In the genomic region with DNA sequence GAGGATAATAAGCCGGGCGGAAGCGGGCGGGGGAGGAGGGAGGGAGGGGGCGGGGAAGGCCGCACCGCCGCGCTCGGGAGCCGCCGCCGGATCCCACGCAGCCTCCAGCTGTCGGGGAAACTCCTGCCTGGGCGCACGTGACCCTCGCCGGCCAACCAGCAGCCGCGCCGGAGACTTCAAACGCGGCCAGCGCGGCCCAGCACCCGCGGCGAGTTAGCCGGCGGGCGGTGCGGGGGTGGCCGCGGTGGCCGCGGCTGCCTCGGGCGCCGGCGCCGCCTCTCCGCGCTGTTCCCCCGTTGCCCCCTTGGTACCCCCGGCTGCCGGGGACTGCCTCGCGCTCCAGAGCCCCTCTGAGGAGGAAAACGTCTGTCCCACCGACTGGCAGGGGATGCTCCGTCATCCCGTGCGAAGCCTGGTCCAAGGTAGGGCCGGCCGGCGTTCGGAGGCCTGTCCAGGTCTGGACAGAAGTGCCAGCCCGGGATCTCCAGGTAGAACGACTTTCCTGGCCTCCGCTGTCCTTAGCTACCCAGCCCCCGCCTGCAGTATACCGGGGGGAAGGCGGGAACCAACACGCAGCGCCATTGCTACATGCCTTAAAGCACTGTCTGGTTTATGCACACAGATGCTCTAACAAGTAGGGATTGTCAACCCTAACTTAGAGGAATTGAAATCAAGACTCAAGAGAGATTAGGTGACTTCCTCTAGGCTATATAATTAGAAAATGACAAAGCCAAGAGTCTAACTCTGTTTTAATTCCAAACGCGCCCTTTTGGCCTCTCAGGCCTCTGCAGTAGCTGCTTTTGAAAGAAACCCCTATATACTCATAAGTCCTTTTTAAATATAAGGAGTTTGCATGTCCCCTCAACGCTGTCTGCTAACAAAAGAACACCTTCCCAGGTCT, we compare ENCODE assay signal across 8 cellular contexts. TPM values are rescaled to one million over a fixed set of nuclear protein-coding genes. Genes with fewer than 3 reads are reported as not detected.
DNase-seq lines count a peak whose midpoint lies in the region; ATAC-seq and TF ChIP-seq lines count a peak whose summit lies in the region.

A gene with protein sequence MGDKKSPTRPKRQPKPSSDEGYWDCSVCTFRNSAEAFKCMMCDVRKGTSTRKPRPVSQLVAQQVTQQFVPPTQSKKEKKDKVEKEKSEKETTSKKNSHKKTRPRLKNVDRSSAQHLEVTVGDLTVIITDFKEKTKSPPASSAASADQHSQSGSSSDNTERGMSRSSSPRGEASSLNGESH (minus strand): TSS at position 9 of the 901 bp plus-strand sequence. CDS start 68 bp downstream, outside the sequence.

- peak; percentile 74 for ATAC-seq in GM21576 (IDR thresholded peaks at IDR 0.05; ENCODE audit: unreplicated experiment)
- ATAC-seq in natural killer cell treated with Interleukin-12 subunit alpha and Interleukin-12 subunit beta and Interleukin-15 and Interleukin-18, amount 100 ng/mL, for 72 hours = peak; percentile 91 to 94

- intact Hi-C loops in activated T-helper 2 cell treated with anti-CD3 and anti-CD28 coated beads, Interferon-gamma antibody, Interleukin-2, Interleukin-4, amounts not matched to agents 10 μg/mL and 5 μg/mL and 100 μg/mL, durations not matched to agents 14 hours and 24 hours and 36 hours (cut with micrococcal nuclease) = loop anchor here (1.0 to 2.0 kb wide), 3 partner anchors 24 to 140 kb away; a partner anchor contains a TSS

- H3K36me3 Mint-ChIP-seq in activated T-helper 2 cell treated with anti-CD3 and anti-CD28 coated beads, Interferon-gamma antibody, Interleukin-2, Interleukin-4, amounts not matched to agents 10 μg/mL and 5 μg/mL and 100 μg/mL, durations not matched to agents 14 hours and 24 hours and 36 hours (ENCODE audit: low read depth) = peaks cover 28% of the 10 kb centered on the region
- H3K36me3 Mint-ChIP-seq in natural killer cell treated with Interleukin-12 subunit alpha and Interleukin-12 subunit beta and Interleukin-15 and Interleukin-18, amount 100 ng/mL, for 72 hours = peaks cover 5% of the 10 kb centered on the region

- TF ChIP-seq EP300 in Ishikawa (IDR thresholded peaks at IDR 0.05; ENCODE audit: borderline replicate concordance) = no peak; the same call in 1 of the 2 replicates

- peak within 1 kb of the TSS; percentile 94 for H3K4me3 Mint-ChIP-seq in activated T-helper 2 cell treated with anti-CD3 and anti-CD28 coated beads, Interferon-gamma antibody, Interleukin-2, Interleukin-4, amounts not matched to agents 10 μg/mL and 5 μg/mL and 100 μg/mL, durations not matched to agents 14 hours and 24 hours and 36 hours (ENCODE audit: low read depth)
- peak within 1 kb of the TSS; percentile 94 for H3K4me3 Mint-ChIP-seq in natural killer cell treated with Interleukin-12 subunit alpha and Interleukin-12 subunit beta and Interleukin-15 and Interleukin-18, amount 100 ng/mL, for 72 hours

- no peaks in the 10 kb centered on the region for H3K9me3 Mint-ChIP-seq in activated T-helper 2 cell treated with anti-CD3 and anti-CD28 coated beads, Interferon-gamma antibody, Interleukin-2, Interleukin-4, amounts not matched to agents 10 μg/mL and 5 μg/mL and 100 μg/mL, durations not matched to agents 14 hours and 24 hours and 36 hours
- no peaks in the 10 kb centered on the region for H3K9me3 Mint-ChIP-seq in natural killer cell treated with Interleukin-12 subunit alpha and Interleukin-12 subunit beta and Interleukin-15 and Interleukin-18, amount 100 ng/mL, for 72 hours

- H3K27ac Mint-ChIP-seq in activated T-helper 2 cell treated with anti-CD3 and anti-CD28 coated beads, Interferon-gamma antibody, Interleukin-2, Interleukin-4, amounts not matched to agents 10 μg/mL and 5 μg/mL and 100 μg/mL, durations not matched to agents 14 hours and 24 hours and 36 hours = peak within 1 kb of the TSS; percentile 84
- H3K27ac Mint-ChIP-seq in natural killer cell treated with Interleukin-12 subunit alpha and Interleukin-12 subunit beta and Interleukin-15 and Interleukin-18, amount 100 ng/mL, for 72 hours = peak within 1 kb of the TSS; percentile 84 to 94

- no peak for TF ChIP-seq RAD21 in Ishikawa (IDR thresholded peaks at IDR 0.05; ENCODE audit: low read depth)

- no peaks in the 10 kb centered on the region for H3K27me3 Mint-ChIP-seq in activated T-helper 2 cell treated with anti-CD3 and anti-CD28 coated beads, Interferon-gamma antibody, Interleukin-2, Interleukin-4, amounts not matched to agents 10 μg/mL and 5 μg/mL and 100 μg/mL, durations not matched to agents 14 hours and 24 hours and 36 hours (ENCODE audit: low read depth)
- no peaks in the 10 kb centered on the region for H3K27me3 Mint-ChIP-seq in natural killer cell treated with Interleukin-12 subunit alpha and Interleukin-12 subunit beta and Interleukin-15 and Interleukin-18, amount 100 ng/mL, for 72 hours

- DNase-seq in DMS53 treated with DMSO at 0.1 percent for 48 hours (lab: John Stamatoyannopoulos, UW; ENCODE audit: unreplicated experiment) (peak; percentile 97), RPMI8226 (peak; percentile 90), fibroblast of peridontal ligament (ENCODE audit: extremely low read depth) (peak; percentile 74)
- DNase-seq in activated T-helper 2 cell treated with anti-CD3 and anti-CD28 coated beads, Interferon-gamma antibody, Interleukin-2, Interleukin-4, amounts not matched to agents 10 μg/mL and 5 μg/mL and 100 μg/mL, durations not matched to agents 14 hours and 24 hours and 36 hours (ENCODE audit: low spot score) = peak; percentile 85
- peak; percentile 94 for DNase-seq in natural killer cell treated with Interleukin-12 subunit alpha and Interleukin-12 subunit beta and Interleukin-15 and Interleukin-18, amount 100 ng/mL, for 72 hours (ENCODE audit: low spot score)
- peak; percentile 86 for DNase-seq in stimulated activated naive CD4-positive, alpha-beta T cell treated with Interleukin-2 at 50 U/mL for 16 hours (lab: John Stamatoyannopoulos, UW)

- H3K4me1 Mint-ChIP-seq in activated T-helper 2 cell treated with anti-CD3 and anti-CD28 coated beads, Interferon-gamma antibody, Interleukin-2, Interleukin-4, amounts not matched to agents 10 μg/mL and 5 μg/mL and 100 μg/mL, durations not matched to agents 14 hours and 24 hours and 36 hours (ENCODE audit: low read depth) = peaks cover 31% of the 10 kb centered on the region
- peaks cover 23 to 31% of the 10 kb centered on the region in 2 donors for H3K4me1 Mint-ChIP-seq in natural killer cell treated with Interleukin-12 subunit alpha and Interleukin-12 subunit beta and Interleukin-15 and Interleukin-18, amount 100 ng/mL, for 72 hours (ENCODE audit: low read depth in 2 of 2)

TF ChIP-seq in Ishikawa, 13 proteins besides CTCF, POLR2A, EP300 and RAD21:
- TF ChIP-seq TCF12 (IDR thresholded peaks at IDR 0.05; ENCODE audit: low read depth) = no peak
- no peak for TF ChIP-seq FOXM1 (IDR thresholded peaks at IDR 0.05; ENCODE audit: borderline replicate concordance, low read depth)
- TF ChIP-seq EGR1 (IDR thresholded peaks at IDR 0.05) = peak; percentile 73
- TF ChIP-seq TAF1 (IDR thresholded peaks at IDR 0.05; ENCODE audit: low read depth) = peak; percentile 54; the same call in 1 of the 2 replicates
- TF ChIP-seq CREB1 (IDR thresholded peaks at IDR 0.05; ENCODE audit: low read depth) = no peak
- TF ChIP-seq TEAD4 (IDR thresholded peaks at IDR 0.05) = no peak
- 0 out of 2 replicates have a peak, but pooled peaks have one; percentile 24 for TF ChIP-seq NFIC (IDR thresholded peaks at IDR 0.05)
- no peak for TF ChIP-seq CEBPB (IDR thresholded peaks at IDR 0.05)
- TF ChIP-seq, protein P1, sequence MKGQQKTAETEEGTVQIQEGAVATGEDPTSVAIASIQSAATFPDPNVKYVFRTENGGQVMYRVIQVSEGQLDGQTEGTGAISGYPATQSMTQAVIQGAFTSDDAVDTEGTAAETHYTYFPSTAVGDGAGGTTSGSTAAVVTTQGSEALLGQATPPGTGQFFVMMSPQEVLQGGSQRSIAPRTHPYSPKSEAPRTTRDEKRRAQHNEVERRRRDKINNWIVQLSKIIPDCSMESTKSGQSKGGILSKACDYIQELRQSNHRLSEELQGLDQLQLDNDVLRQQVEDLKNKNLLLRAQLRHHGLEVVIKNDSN (IDR thresholded peaks at IDR 0.05) = peak; percentile 96
- TF ChIP-seq, protein P2, sequence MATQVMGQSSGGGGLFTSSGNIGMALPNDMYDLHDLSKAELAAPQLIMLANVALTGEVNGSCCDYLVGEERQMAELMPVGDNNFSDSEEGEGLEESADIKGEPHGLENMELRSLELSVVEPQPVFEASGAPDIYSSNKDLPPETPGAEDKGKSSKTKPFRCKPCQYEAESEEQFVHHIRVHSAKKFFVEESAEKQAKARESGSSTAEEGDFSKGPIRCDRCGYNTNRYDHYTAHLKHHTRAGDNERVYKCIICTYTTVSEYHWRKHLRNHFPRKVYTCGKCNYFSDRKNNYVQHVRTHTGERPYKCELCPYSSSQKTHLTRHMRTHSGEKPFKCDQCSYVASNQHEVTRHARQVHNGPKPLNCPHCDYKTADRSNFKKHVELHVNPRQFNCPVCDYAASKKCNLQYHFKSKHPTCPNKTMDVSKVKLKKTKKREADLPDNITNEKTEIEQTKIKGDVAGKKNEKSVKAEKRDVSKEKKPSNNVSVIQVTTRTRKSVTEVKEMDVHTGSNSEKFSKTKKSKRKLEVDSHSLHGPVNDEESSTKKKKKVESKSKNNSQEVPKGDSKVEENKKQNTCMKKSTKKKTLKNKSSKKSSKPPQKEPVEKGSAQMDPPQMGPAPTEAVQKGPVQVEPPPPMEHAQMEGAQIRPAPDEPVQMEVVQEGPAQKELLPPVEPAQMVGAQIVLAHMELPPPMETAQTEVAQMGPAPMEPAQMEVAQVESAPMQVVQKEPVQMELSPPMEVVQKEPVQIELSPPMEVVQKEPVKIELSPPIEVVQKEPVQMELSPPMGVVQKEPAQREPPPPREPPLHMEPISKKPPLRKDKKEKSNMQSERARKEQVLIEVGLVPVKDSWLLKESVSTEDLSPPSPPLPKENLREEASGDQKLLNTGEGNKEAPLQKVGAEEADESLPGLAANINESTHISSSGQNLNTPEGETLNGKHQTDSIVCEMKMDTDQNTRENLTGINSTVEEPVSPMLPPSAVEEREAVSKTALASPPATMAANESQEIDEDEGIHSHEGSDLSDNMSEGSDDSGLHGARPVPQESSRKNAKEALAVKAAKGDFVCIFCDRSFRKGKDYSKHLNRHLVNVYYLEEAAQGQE (IDR thresholded peaks at IDR 0.05; ENCODE audit: low read depth) = no peak
- TF ChIP-seq ZBTB7A (IDR thresholded peaks at IDR 0.05; ENCODE audit: low read depth) = no peak
- peak; percentile 67; the same call in 1 of the 2 replicates for TF ChIP-seq YY1 (IDR thresholded peaks at IDR 0.05; ENCODE audit: low read depth)
- TF ChIP-seq, protein P3, sequence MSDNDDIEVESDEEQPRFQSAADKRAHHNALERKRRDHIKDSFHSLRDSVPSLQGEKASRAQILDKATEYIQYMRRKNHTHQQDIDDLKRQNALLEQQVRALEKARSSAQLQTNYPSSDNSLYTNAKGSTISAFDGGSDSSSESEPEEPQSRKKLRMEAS (IDR thresholded peaks at IDR 0.05) = peak; percentile 60; the same call in 1 of the 2 replicates

RNA-seq across cellular contexts. Expression of the gene that starts here (rescaled TPM):
- total RNA-seq in activated T-helper 2 cell treated with anti-CD3 and anti-CD28 coated beads, Interferon-gamma antibody, Interleukin-2, Interleukin-4, amounts not matched to agents 10 μg/mL and 5 μg/mL and 100 μg/mL, durations not matched to agents 14 hours and 24 hours and 36 hours = 40.6 and 43.7 TPM in 2 replicates
- total RNA-seq in natural killer cell treated with Interleukin-12 subunit alpha and Interleukin-12 subunit beta and Interleukin-15 and Interleukin-18, amount 100 ng/mL, for 72 hours = 10 to 100 TPM; 53.4 to 60.8 TPM

Comparison
In these comparisons a context has a peak if more than half of its experiments do, and no peak if none do; other contexts are left out.
1. Peak in every context shown above with its lines: DNase-seq and ATAC-seq.